ENCODE assay signal across 1 cellular context in the genomic region with DNA sequence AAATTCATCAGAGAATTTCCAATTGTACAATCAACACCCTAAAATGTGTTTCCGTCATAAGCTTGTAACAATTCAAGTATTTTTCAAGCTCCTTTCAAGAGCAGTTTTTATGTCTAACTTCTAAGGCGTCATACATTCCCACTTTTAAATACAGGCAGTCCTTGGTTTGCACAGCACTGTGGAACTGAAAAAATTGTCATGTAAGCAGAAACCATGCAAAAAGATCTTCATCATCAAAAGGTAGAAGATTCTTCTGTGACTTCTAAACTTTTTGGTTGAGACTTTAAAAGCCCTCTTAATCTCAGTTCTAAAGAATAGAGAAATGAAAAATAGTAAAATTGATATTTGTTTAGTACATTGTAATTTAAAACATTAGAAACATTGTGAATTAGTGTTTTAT.
TF ChIP-seq lines count a peak whose summit lies in the region.

No MANE protein-coding gene starts in this region.

TF ChIP-seq in K562, 482 proteins besides CTCF, POLR2A, EP300 and RAD21 (continued from another document):
- TF ChIP-seq, protein P1, sequence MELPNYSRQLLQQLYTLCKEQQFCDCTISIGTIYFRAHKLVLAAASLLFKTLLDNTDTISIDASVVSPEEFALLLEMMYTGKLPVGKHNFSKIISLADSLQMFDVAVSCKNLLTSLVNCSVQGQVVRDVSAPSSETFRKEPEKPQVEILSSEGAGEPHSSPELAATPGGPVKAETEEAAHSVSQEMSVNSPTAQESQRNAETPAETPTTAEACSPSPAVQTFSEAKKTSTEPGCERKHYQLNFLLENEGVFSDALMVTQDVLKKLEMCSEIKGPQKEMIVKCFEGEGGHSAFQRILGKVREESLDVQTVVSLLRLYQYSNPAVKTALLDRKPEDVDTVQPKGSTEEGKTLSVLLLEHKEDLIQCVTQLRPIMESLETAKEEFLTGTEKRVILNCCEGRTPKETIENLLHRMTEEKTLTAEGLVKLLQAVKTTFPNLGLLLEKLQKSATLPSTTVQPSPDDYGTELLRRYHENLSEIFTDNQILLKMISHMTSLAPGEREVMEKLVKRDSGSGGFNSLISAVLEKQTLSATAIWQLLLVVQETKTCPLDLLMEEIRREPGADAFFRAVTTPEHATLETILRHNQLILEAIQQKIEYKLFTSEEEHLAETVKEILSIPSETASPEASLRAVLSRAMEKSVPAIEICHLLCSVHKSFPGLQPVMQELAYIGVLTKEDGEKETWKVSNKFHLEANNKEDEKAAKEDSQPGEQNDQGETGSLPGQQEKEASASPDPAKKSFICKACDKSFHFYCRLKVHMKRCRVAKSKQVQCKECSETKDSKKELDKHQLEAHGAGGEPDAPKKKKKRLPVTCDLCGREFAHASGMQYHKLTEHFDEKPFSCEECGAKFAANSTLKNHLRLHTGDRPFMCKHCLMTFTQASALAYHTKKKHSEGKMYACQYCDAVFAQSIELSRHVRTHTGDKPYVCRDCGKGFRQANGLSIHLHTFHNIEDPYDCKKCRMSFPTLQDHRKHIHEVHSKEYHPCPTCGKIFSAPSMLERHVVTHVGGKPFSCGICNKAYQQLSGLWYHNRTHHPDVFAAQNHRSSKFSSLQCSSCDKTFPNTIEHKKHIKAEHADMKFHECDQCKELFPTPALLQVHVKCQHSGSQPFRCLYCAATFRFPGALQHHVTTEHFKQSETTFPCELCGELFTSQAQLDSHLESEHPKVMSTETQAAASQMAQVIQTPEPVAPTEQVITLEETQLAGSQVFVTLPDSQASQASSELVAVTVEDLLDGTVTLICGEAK (IDR thresholded peaks at IDR 0.05), result no peak
- TF ChIP-seq, protein P1 (CRISPR knock-in tag; IDR thresholded peaks at IDR 0.05), result no peak
- TF ChIP-seq ZC3H11A (IDR thresholded peaks at IDR 0.05; ENCODE audit: low read depth, low read length) (no peak), C11orf30 (IDR thresholded peaks at IDR 0.05; ENCODE audit: low read depth) (peak; percentile 60), ZNF57 (CRISPR knock-in tag; IDR thresholded peaks at IDR 0.05) (no peak), KLF16 (IDR thresholded peaks at IDR 0.05) (no peak), ZBTB7A (IDR thresholded peaks at IDR 0.05; ENCODE audit: borderline replicate concordance, control insufficient read depth, low read depth, low read length) (no peak), RBM15 (IDR thresholded peaks at IDR 0.05; ENCODE audit: insufficient read depth, low read length) (no peak), NFIX (CRISPR knock-in tag; IDR thresholded peaks at IDR 0.05; ENCODE audit: low read depth) (no peak), ZNF311 (CRISPR knock-in tag; IDR thresholded peaks at IDR 0.05) (no peak), SUPT5H (IDR thresholded peaks at IDR 0.05) (no peak), ZNF316 (IDR thresholded peaks at IDR 0.05) (peak; percentile 82), POLR2AphosphoS2 (IDR thresholded peaks at IDR 0.05; ENCODE audit: low read length) (no peak), PHB2 (IDR thresholded peaks at IDR 0.05; ENCODE audit: low read depth) (no peak), TFAP4 (CRISPR knock-in tag; IDR thresholded peaks at IDR 0.05; ENCODE audit: borderline replicate concordance) (no peak), ZNF121 (CRISPR knock-in tag; conservative IDR thresholded peaks at IDR 0.05) (no peak), THAP12 (CRISPR knock-in tag; IDR thresholded peaks at IDR 0.05) (no peak), NR2F6 (CRISPR knock-in tag; IDR thresholded peaks at IDR 0.05) (no peak), CREBBP (IDR thresholded peaks at IDR 0.05; ENCODE audit: low read depth, low read length) (no peak), MAFK (IDR thresholded peaks at IDR 0.05; ENCODE audit: low read length) (peak; percentile 60; the same call in 1 of the 2 replicates), NCOR1 (IDR thresholded peaks at IDR 0.05) (no peak)
- TF ChIP-seq, protein P2, sequence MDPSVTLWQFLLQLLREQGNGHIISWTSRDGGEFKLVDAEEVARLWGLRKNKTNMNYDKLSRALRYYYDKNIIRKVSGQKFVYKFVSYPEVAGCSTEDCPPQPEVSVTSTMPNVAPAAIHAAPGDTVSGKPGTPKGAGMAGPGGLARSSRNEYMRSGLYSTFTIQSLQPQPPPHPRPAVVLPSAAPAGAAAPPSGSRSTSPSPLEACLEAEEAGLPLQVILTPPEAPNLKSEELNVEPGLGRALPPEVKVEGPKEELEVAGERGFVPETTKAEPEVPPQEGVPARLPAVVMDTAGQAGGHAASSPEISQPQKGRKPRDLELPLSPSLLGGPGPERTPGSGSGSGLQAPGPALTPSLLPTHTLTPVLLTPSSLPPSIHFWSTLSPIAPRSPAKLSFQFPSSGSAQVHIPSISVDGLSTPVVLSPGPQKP (CRISPR knock-in tag; IDR thresholded peaks at IDR 0.05), result no peak
- TF ChIP-seq, protein P3, sequence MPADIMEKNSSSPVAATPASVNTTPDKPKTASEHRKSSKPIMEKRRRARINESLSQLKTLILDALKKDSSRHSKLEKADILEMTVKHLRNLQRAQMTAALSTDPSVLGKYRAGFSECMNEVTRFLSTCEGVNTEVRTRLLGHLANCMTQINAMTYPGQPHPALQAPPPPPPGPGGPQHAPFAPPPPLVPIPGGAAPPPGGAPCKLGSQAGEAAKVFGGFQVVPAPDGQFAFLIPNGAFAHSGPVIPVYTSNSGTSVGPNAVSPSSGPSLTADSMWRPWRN (IDR thresholded peaks at IDR 0.05; ENCODE audit: low read depth), result no peak
- TF ChIP-seq, protein P4, sequence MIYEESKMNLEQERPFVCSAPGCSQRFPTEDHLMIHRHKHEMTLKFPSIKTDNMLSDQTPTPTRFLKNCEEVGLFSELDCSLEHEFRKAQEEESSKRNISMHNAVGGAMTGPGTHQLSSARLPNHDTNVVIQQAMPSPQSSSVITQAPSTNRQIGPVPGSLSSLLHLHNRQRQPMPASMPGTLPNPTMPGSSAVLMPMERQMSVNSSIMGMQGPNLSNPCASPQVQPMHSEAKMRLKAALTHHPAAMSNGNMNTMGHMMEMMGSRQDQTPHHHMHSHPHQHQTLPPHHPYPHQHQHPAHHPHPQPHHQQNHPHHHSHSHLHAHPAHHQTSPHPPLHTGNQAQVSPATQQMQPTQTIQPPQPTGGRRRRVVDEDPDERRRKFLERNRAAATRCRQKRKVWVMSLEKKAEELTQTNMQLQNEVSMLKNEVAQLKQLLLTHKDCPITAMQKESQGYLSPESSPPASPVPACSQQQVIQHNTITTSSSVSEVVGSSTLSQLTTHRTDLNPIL (CRISPR knock-in tag; IDR thresholded peaks at IDR 0.05), result no peak
